8 cellular contexts compared by ENCODE assay signal in genomic region chr2:213152888-213153287, GRCh38. TPM values are rescaled to one million over a fixed set of nuclear protein-coding genes. Genes with fewer than 3 reads are reported as not detected.
A peak's percentile ranks its signal among the peaks of the same experiment; 100 is the strongest.
DNase-seq lines count a peak whose midpoint lies in the region; ATAC-seq and TF ChIP-seq lines count a peak whose summit lies in the region.

No MANE protein-coding gene starts in this region.

- H3K9ac ChIP-seq in DND-41 (ENCODE audit: low read depth, low read length) (peak overlapping the region; percentile 91), SK-N-MC (ENCODE audit: insufficient read length) (peak overlapping the region; percentile 89), fibroblast of lung (ENCODE audit: insufficient read depth, low read length) (no peak overlapping the region), rectal smooth muscle tissue (ENCODE audit: low read length) (no peak overlapping the region)

- H3K79me2 ChIP-seq in DND-41 (ENCODE audit: insufficient read depth, low read length): peaks cover 66% of the 10 kb centered on the region
- peaks cover 2% of the 10 kb centered on the region for H3K79me2 ChIP-seq in fibroblast of lung (ENCODE audit: control insufficient read depth, insufficient read depth, low read length)

- H3K4me2 ChIP-seq in DND-41 (ENCODE audit: insufficient read depth, low read length): peak overlapping the region; percentile 74
- H3K4me2 ChIP-seq in fibroblast of lung (ENCODE audit: extremely low read depth, insufficient read depth, low read length): peak overlapping the region; percentile 85

- H4K20me1 ChIP-seq in DND-41 (ENCODE audit: insufficient read depth, low read length) (no peaks in the 10 kb centered on the region), fibroblast of lung (ENCODE audit: control insufficient read depth, extremely low read depth, insufficient read depth, low read length) (no peaks in the 10 kb centered on the region)

- no peaks in the 10 kb centered on the region; the same call in 1 of the 2 replicates for H3K36me3 ChIP-seq in DND-41 (ENCODE audit: insufficient read depth, low read length)
- peaks cover 3% of the 10 kb centered on the region; the same call in 1 of the 2 replicates for H3K36me3 ChIP-seq in SK-N-MC (ENCODE audit: insufficient read depth, low read length)
- no peaks in the 10 kb centered on the region for H3K36me3 ChIP-seq in fibroblast of lung (ENCODE audit: control insufficient read depth, insufficient read depth, low read length)
- H3K36me3 ChIP-seq in rectal smooth muscle tissue (ENCODE audit: control insufficient read depth, insufficient read depth, low read length): no peaks in the 10 kb centered on the region

- H3K27ac ChIP-seq in DND-41 (ENCODE audit: low read length): peak overlapping the region; percentile 96
- H3K27ac ChIP-seq in SK-N-MC: peak overlapping the region; percentile 96
- no peak overlapping the region for H3K27ac ChIP-seq in fibroblast of lung (ENCODE audit: insufficient read depth, low read length)
- no peak overlapping the region for H3K27ac ChIP-seq in rectal smooth muscle tissue (ENCODE audit: low read depth, low read length)

- H3K4me3 ChIP-seq in DND-41 (ENCODE audit: low read depth in 1 of 2, low read length in 2 of 2) (peak overlapping the region; percentile 39 to 79), SK-N-MC (peak overlapping the region; percentile 96), fibroblast of lung (replicated peaks in 1 of 4; ENCODE audit: control extremely low read depth in 1 of 4, insufficient read depth in 1 of 4, low read depth in 3 of 4, low read length in 4 of 4) (peak overlapping the region; percentile 66 to 93 (median 78)), rectal smooth muscle tissue (ENCODE audit: low read length) (peak overlapping the region; percentile 88)

- no peak for TF ChIP-seq CTCF in DND-41 (IDR thresholded peaks at IDR 0.05; ENCODE audit: borderline replicate concordance, extremely low read depth, low read length, poor library complexity, severe bottlenecking)
- no peak for TF ChIP-seq CTCF in fibroblast of lung (conservative IDR thresholded peaks at IDR 0.05 in 1 of 2, IDR thresholded peaks at IDR 0.05 in 1 of 2; ENCODE audit: low read depth in 1 of 2, low read length in 2 of 2)

- peak overlapping the region; percentile 72 for H2AFZ ChIP-seq in DND-41 (ENCODE audit: low read depth, low read length)
- no peak overlapping the region for H2AFZ ChIP-seq in fibroblast of lung (ENCODE audit: low read length)

- DNase-seq in DND-41 (no peak), SK-N-MC (ENCODE audit: low read depth, low spot score) (no peak), fibroblast of lung (ENCODE audit: low read depth in 2 of 2) (no peak), SW 1271 (lab: John Stamatoyannopoulos, UW) (no peak), anterior cingulate cortex (lab: John Stamatoyannopoulos, UW) (no peak), D341Med (ENCODE audit: low spot score) (no peak)

- ATAC-seq in DND-41 (ENCODE audit: insufficient read depth, low read depth) (no peak), GM21825 (IDR thresholded peaks at IDR 0.05; ENCODE audit: unreplicated experiment) (no peak)

- H3K9me3 ChIP-seq in DND-41 (ENCODE audit: insufficient read depth, low read length, severe bottlenecking) (no peaks in the 10 kb centered on the region), SK-N-MC (ENCODE audit: low read depth, low read length) (no peaks in the 10 kb centered on the region), fibroblast of lung (ENCODE audit: control insufficient read depth, insufficient read depth, low read depth, low read length) (no peaks in the 10 kb centered on the region)

- H3K4me1 ChIP-seq in DND-41 (ENCODE audit: insufficient read depth, low read length) (peaks cover 53% of the 10 kb centered on the region), fibroblast of lung (ENCODE audit: control insufficient read depth, extremely low read depth, insufficient read depth, low read length) (no peaks in the 10 kb centered on the region), rectal smooth muscle tissue (ENCODE audit: control insufficient read depth, insufficient read depth, low read length) (no peaks in the 10 kb centered on the region)

- no peaks in the 10 kb centered on the region for H3K27me3 ChIP-seq in DND-41 (ENCODE audit: insufficient read depth, low read length, poor library complexity)
- no peaks in the 10 kb centered on the region for H3K27me3 ChIP-seq in fibroblast of lung (ENCODE audit: control insufficient read depth, insufficient read depth, low read length)
- no peaks in the 10 kb centered on the region for H3K27me3 ChIP-seq in rectal smooth muscle tissue (ENCODE audit: control insufficient read depth, insufficient read depth, low read length)

RNA-seq across cellular contexts. Expression of gene IKZF2, which starts 1.5 kb away (rescaled TPM):
- 8.2 and 17.2 TPM in 2 replicates for total RNA-seq in fibroblast of lung
- polyA plus RNA-seq in fibroblast of lung: 4.9 and 6.4 TPM in 2 replicates
- 2.7 and 2.8 TPM in 2 replicates for polyA plus RNA-seq in fibroblast of lung (2012)
- 4.9 and 12.6 TPM in 2 replicates for polyA minus RNA-seq in fibroblast of lung (ENCODE audit: low replicate concordance)

Comparison
In these comparisons a context has a peak if more than half of its experiments do, and no peak if none do; other contexts are left out.
1. H3K27ac ChIP-seq: peak in DND-41 (single experiment) and SK-N-MC (single experiment); none in fibroblast of lung (single experiment) and rectal smooth muscle tissue (single experiment).
2. H3K9ac ChIP-seq: peak in DND-41 (single experiment) and SK-N-MC (single experiment); none in fibroblast of lung (single experiment) and rectal smooth muscle tissue (single experiment).
3. Peak in every context shown above with its lines, with median percentiles within 50 percentile points of each other: H3K4me3 ChIP-seq.